In genomic region chr13:36549771-36550170, GRCh38 we compare ENCODE assay signal across 20 cellular contexts.
A peak's percentile ranks its signal among the peaks of the same experiment; 100 is the strongest.
DNase-seq lines count a peak whose midpoint lies in the region; ATAC-seq, FAIRE-seq and TF ChIP-seq lines count a peak whose summit lies in the region.
"Had no signal": no experiment of that assay in that cellular context is flagged by ENCODE, and none has a peak within 500 bp of the region (broad histone marks: within the 10 kb centered on the region; RNA-seq: fewer than 3 reads in every experiment).

No MANE protein-coding gene starts in this region.

- no TSS peak for BruUV-seq in HepG2 (replicated peaks; lab: Mats Ljungman, UMichigan)

- TF ChIP-seq EP300 in HepG2 (IDR thresholded peaks at IDR 0.05; ENCODE audit: low read depth in 2 of 2, low read length in 2 of 2) (no peak), HepG2 (CRISPR knock-in tag; IDR thresholded peaks at IDR 0.05; ENCODE audit: borderline replicate concordance) (no peak)

- peak overlapping the region; percentile 81 for H3K27ac Mint-ChIP-seq in stimulated activated naive B cell treated with anti-CD40 and anti-IgM and Interleukin-4, amounts not matched to agents 10 μg/mL and 1 μg/mL and 100 μg/mL, for 72 hours

- H3K79me2 ChIP-seq in HepG2 (ENCODE audit: insufficient read depth, low read length): no peaks in the 10 kb centered on the region

- 13% methylated on average over 5 of the region's 7 CpGs for WGBS in HepG2 (ENCODE audit: low lambda C conversion rate)
- WGBS in right lobe of liver (ENCODE audit: insufficient coverage, low coverage, low lambda C conversion rate, missing lambda C conversion rate): 38% methylated on average over 7 of the region's 7 CpGs

- TF ChIP-seq CTCF in HepG2 (CRISPR knock-in tag; IDR thresholded peaks at IDR 0.05) (no peak), right lobe of liver (IDR thresholded peaks at IDR 0.05) (no peak), WERI-Rb-1 (IDR thresholded peaks at IDR 0.05; ENCODE audit: low read depth, low read length) (no peak)

- POLR2A ChIA-PET in HepG2 (lab: Yijun Ruan, JAX): no interaction called here

- no peak overlapping the region for H2AFZ ChIP-seq in HepG2 (ENCODE audit: low read length)

- H3K4me2 ChIP-seq in HepG2 (ENCODE audit: low read depth, low read length): no peak overlapping the region

- H3K9ac ChIP-seq in HepG2 (ENCODE audit: insufficient read depth, low read depth, low read length): no peak overlapping the region

- H3K27me3 Mint-ChIP-seq in stimulated activated naive B cell treated with anti-CD40 and anti-IgM and Interleukin-4, amounts not matched to agents 10 μg/mL and 1 μg/mL and 100 μg/mL, for 72 hours: peaks cover 3 to 8% of the 10 kb centered on the region in 2 donors

- in situ Hi-C loops in HepG2 (cut with HindIII; ENCODE audit: extremely low pct_ligation_motif_present, low pct_unique_long_range_greater_than_20kb): no loop called here

- H4K20me1 ChIP-seq in HepG2 (ENCODE audit: insufficient read depth, low read length): no peaks in the 10 kb centered on the region

- no peak for ATAC-seq in HepG2
- no peak for ATAC-seq in right lobe of liver
- peak; percentile 85 to 90 for ATAC-seq in stimulated activated naive B cell treated with anti-CD40 and anti-IgM and Interleukin-4, amounts not matched to agents 10 μg/mL and 1 μg/mL and 100 μg/mL, for 72 hours (replicated peaks)

- intact Hi-C loops in HepG2 (cut with micrococcal nuclease; ENCODE audit: unreplicated experiment) (no loop called here), right lobe of liver (cut with DNase I) (no loop called here)

- H3K36me3 Mint-ChIP-seq in stimulated activated naive B cell treated with anti-CD40 and anti-IgM and Interleukin-4, amounts not matched to agents 10 μg/mL and 1 μg/mL and 100 μg/mL, for 72 hours: peaks cover 2 to 13% of the 10 kb centered on the region in 2 donors

- TF ChIP-seq POLR2A in HepG2 (IDR thresholded peaks at IDR 0.05; ENCODE audit: insufficient read depth in 1 of 2, low read depth in 2 of 2, low read length in 2 of 2): no peak
- no peak for TF ChIP-seq POLR2A in right lobe of liver (IDR thresholded peaks at IDR 0.05)

- no peaks in the 10 kb centered on the region for H3K4me1 ChIP-seq in HepG2 (ENCODE audit: insufficient read depth, low read length)
- H3K4me1 ChIP-seq in right lobe of liver: no peaks in the 10 kb centered on the region

- CTCF ChIA-PET in HepG2 (lab: Yijun Ruan, JAX; ENCODE audit: low intra/inter-chr PET ratio, low total read pairs): no interaction called here

- peaks cover 4% of the 10 kb centered on the region in 2 donors for H3K9me3 Mint-ChIP-seq in stimulated activated naive B cell treated with anti-CD40 and anti-IgM and Interleukin-4, amounts not matched to agents 10 μg/mL and 1 μg/mL and 100 μg/mL, for 72 hours

- no peaks in the 10 kb centered on the region for H3K36me3 ChIP-seq in HepG2 (replicated peaks in 1 of 2; ENCODE audit: control insufficient read depth in 1 of 2, insufficient read depth in 2 of 2, low read length in 2 of 2)
- no peaks in the 10 kb centered on the region for H3K36me3 ChIP-seq in right lobe of liver
- no peaks in the 10 kb centered on the region for H3K36me3 ChIP-seq in WERI-Rb-1

- H3K4me1 Mint-ChIP-seq in stimulated activated naive B cell treated with anti-CD40 and anti-IgM and Interleukin-4, amounts not matched to agents 10 μg/mL and 1 μg/mL and 100 μg/mL, for 72 hours: peaks cover 33 to 47% of the 10 kb centered on the region in 2 donors

- TF ChIP-seq RAD21 in HepG2 (CRISPR knock-in tag; IDR thresholded peaks at IDR 0.05): no peak

- no peak for DNase-seq in HepG2 (ENCODE audit: low spot score)
- no peak for DNase-seq in right lobe of liver
- DNase-seq in NCI-H1092 treated with DMSO at 0.1 percent for 48 hours (lab: John Stamatoyannopoulos, UW): peak; percentile 77
- DNase-seq in WERI-Rb-1: peak; percentile 33
- peak; percentile 68 for DNase-seq in stimulated activated naive B cell treated with anti-CD40 and anti-IgM and Interleukin-4, amounts not matched to agents 10 μg/mL and 1 μg/mL and 100 μg/mL, for 72 hours
- DNase-seq in NCI-H774 (lab: John Stamatoyannopoulos, UW): no peak
- no peak for DNase-seq in AG08395 (ENCODE audit: low spot score)
- no peak for DNase-seq in activated T-cell treated with anti-CD3 and anti-CD28 coated beads, Interleukin-2, amount 50 U/mL, for 1 hour
- DNase-seq: activated CD4-positive, CD25-positive, alpha-beta regulatory T cell; activated naive CD4-positive, alpha-beta T cell treated with Interleukin-2 at 50 U/mL for 16 hours; cortex of kidney; head of caudate nucleus; midbrain; NCI-H446; stimulated activated CD4-positive, alpha-beta T cell treated with anti-CD3 and anti-CD28 coated beads, Interleukin-4, amount 100 ng/mL, for 1 hour; stimulated activated CD8-positive, alpha-beta memory T cell treated with anti-CD3 and anti-CD28 coated beads, Interleukin-4, amount 100 ng/mL, for 48 hours had no signal

- H3K27me3 ChIP-seq in HepG2 (ENCODE audit: control insufficient read depth in 1 of 2, insufficient read depth in 2 of 2, low read length in 2 of 2) (peaks cover 0 to 3% of the 10 kb centered on the region in 2 experiments; a peak in 2 of 5 replicates), right lobe of liver (no peaks in the 10 kb centered on the region), WERI-Rb-1 (ENCODE audit: insufficient read depth, low read depth, severe bottlenecking) (no peaks in the 10 kb centered on the region)

- no peak for FAIRE-seq in HepG2 (lab: Jason Lieb, UNC)
- FAIRE-seq: GM12891, RCC 7860 had no signal

- H3K27ac ChIP-seq in HepG2 (ENCODE audit: extremely low read length, insufficient read depth, low read length): no peak overlapping the region
- H3K27ac ChIP-seq in right lobe of liver: no peak overlapping the region
- no peak overlapping the region for H3K27ac ChIP-seq in WERI-Rb-1
- H3K27ac ChIP-seq: C4-2B, epithelial cell of prostate had no signal

- no peaks in the 10 kb centered on the region for H3K9me3 ChIP-seq in HepG2 (ENCODE audit: low read length)
- no peaks in the 10 kb centered on the region for H3K9me3 ChIP-seq in right lobe of liver
- H3K9me3 ChIP-seq in WERI-Rb-1 (ENCODE audit: severe bottlenecking): no peaks in the 10 kb centered on the region

- peak overlapping the region; percentile 67 to 68 for H3K4me3 Mint-ChIP-seq in stimulated activated naive B cell treated with anti-CD40 and anti-IgM and Interleukin-4, amounts not matched to agents 10 μg/mL and 1 μg/mL and 100 μg/mL, for 72 hours

- H3K4me3 ChIP-seq in HepG2 (replicated peaks in 1 of 3; ENCODE audit: insufficient read depth in 1 of 3, low read depth in 2 of 3, low read length in 3 of 3) (no peak overlapping the region), right lobe of liver (no peak overlapping the region), WERI-Rb-1 (ENCODE audit: low read depth, low read length) (no peak overlapping the region)

TF ChIP-seq in HepG2, 621 proteins besides CTCF, POLR2A, EP300 and RAD21:
- no peak for TF ChIP-seq ZNF776 (CRISPR knock-in tag; IDR thresholded peaks at IDR 0.05)
- no peak for TF ChIP-seq ZNF562 (CRISPR knock-in tag; IDR thresholded peaks at IDR 0.05; ENCODE audit: borderline replicate concordance)
- peak; percentile 83; the same call in 1 of the 2 replicates for TF ChIP-seq MNT (IDR thresholded peaks at IDR 0.05)
- TF ChIP-seq ZNF800 (CRISPR knock-in tag; IDR thresholded peaks at IDR 0.05): no peak

Comparison
In these comparisons a context has a peak if more than half of its experiments do, and no peak if none do; other contexts are left out.
1. ATAC-seq: peak in stimulated activated naive B cell treated with anti-CD40 and anti-IgM and Interleukin-4, amounts not matched to agents 10 μg/mL and 1 μg/mL and 100 μg/mL, for 72 hours (2 of 2); none in HepG2 (single experiment) and right lobe of liver (0 of 4).
2. DNase-seq: peak in NCI-H1092 treated with DMSO at 0.1 percent for 48 hours (single experiment), WERI-Rb-1 (single experiment) and stimulated activated naive B cell treated with anti-CD40 and anti-IgM and Interleukin-4, amounts not matched to agents 10 μg/mL and 1 μg/mL and 100 μg/mL, for 72 hours (single experiment); none in HepG2 (single experiment), right lobe of liver (0 of 3), NCI-H774 (single experiment), AG08395 (single experiment) and activated T-cell treated with anti-CD3 and anti-CD28 coated beads, Interleukin-2, amount 50 U/mL, for 1 hour (single experiment).